In the genomic region with DNA sequence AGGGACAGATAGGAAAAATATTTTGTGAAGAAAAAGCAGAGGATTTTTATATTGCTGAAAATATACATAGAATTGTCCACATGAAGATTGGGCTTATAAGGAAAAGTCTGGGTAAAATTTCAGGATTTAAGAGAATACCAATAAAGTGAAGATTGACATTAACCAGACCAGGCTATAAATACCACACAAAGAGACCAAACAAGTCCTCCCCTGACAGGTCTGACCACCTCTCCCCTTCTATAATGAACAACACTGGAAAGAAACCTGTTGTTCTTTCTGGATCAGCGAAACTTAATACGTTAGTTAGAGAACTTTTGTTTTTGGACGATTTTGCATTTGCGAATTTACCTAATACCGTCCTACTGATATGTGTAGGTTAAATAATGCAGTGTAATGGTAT, we compare ENCODE assay signal across 18 cellular contexts.
DNase-seq lines count a peak whose midpoint lies in the region; TF ChIP-seq lines count a peak whose summit lies in the region.
"Had no signal": no experiment of that assay in that cellular context is flagged by ENCODE, and none has a peak within 500 bp of the region (broad histone marks: within the 10 kb centered on the region; RNA-seq: fewer than 3 reads in every experiment).

No MANE protein-coding gene starts in this region.

- no peak overlapping the region for H2AFZ ChIP-seq in hepatocyte
- H2AFZ ChIP-seq: GM23338 had no signal

- H3K27me3 ChIP-seq in cardiac muscle cell (no peaks in the 10 kb centered on the region), left ventricle myocardium inferior (ENCODE audit: low read depth) (no peaks in the 10 kb centered on the region), hepatocyte (no peaks in the 10 kb centered on the region), ovary (no peaks in the 10 kb centered on the region)
- H3K27me3 ChIP-seq: BLaER1 had no signal

- no peaks in the 10 kb centered on the region for H3K36me3 Mint-ChIP-seq in mesothelial cell of epicardium
- no peaks in the 10 kb centered on the region for H3K36me3 Mint-ChIP-seq in type B pancreatic cell
- H3K36me3 Mint-ChIP-seq: CD14-positive monocyte; CD4-positive, alpha-beta memory T cell had no signal

- peaks cover 31% of the 10 kb centered on the region for H3K4me1 ChIP-seq in cardiac muscle cell (ENCODE audit: low read depth)
- H3K4me1 ChIP-seq in left ventricle myocardium inferior = no peaks in the 10 kb centered on the region
- no peaks in the 10 kb centered on the region for H3K4me1 ChIP-seq in hepatocyte (ENCODE audit: insufficient read depth)
- H3K4me1 ChIP-seq in ovary (ENCODE audit: insufficient read depth) = no peaks in the 10 kb centered on the region
- H3K4me1 ChIP-seq: A549, BLaER1 had no signal

- H3K79me2 ChIP-seq in hepatocyte = peaks cover 2% of the 10 kb centered on the region

- H3K27me3 Mint-ChIP-seq in mesothelial cell of epicardium (ENCODE audit: low read depth) = no peaks in the 10 kb centered on the region
- no peaks in the 10 kb centered on the region for H3K27me3 Mint-ChIP-seq in type B pancreatic cell
- H3K27me3 Mint-ChIP-seq: CD4-positive, alpha-beta memory T cell had no signal

- H3K36me3 ChIP-seq in cardiac muscle cell = no peaks in the 10 kb centered on the region
- no peaks in the 10 kb centered on the region for H3K36me3 ChIP-seq in left ventricle myocardium inferior
- no peaks in the 10 kb centered on the region for H3K36me3 ChIP-seq in hepatocyte (replicated peaks; ENCODE audit: insufficient read depth, low read depth)
- no peaks in the 10 kb centered on the region for H3K36me3 ChIP-seq in ovary
- H3K36me3 ChIP-seq: BLaER1 had no signal

- intact Hi-C loops in left ventricle myocardium inferior (cut with micrococcal nuclease) (no loop called here), ovary (cut with DNase I) (no loop called here)

- 58% methylated on average over 5 of the region's 5 CpGs for whole genome bisulfite sequencing in hepatocyte (ENCODE audit: low lambda C conversion rate, missing lambda C conversion rate)
- 78 to 85% (median 84%) methylated on average over 5 of the region's 5 CpGs for WGBS in ovary, 3 donors

- no peaks in the 10 kb centered on the region for H4K20me1 ChIP-seq in hepatocyte (ENCODE audit: insufficient read depth, poor library complexity, severe bottlenecking)
- H4K20me1 ChIP-seq: BLaER1 had no signal

- DNase-seq in cardiac muscle cell (ENCODE audit: low read depth in 1 of 2, low spot score in 1 of 2) (peak in 1 of 2 donors; percentile 49), left ventricle myocardium inferior (no peak), hepatocyte (ENCODE audit: low spot score) (peak; percentile 4), mesothelial cell of epicardium (ENCODE audit: low spot score in 2 of 2, unreplicated experiment in 2 of 2) (no peak), type B pancreatic cell (ENCODE audit: extremely low spot score, unreplicated experiment) (no peak), ovary (no peak), HUDEP-2 (lab: John Stamatoyannopoulos, UW; ENCODE audit: unreplicated experiment in 76 of 76) (no peak)
- DNase-seq in activated CD8-positive, alpha-beta memory T cell treated with anti-CD3 and anti-CD28 coated beads, Interleukin-2, amount 50 U/mL, for 4 hours = no peak
- DNase-seq: Calu3; CD4-positive, alpha-beta memory T cell; DMS79 treated with DMSO at 0.1 percent for 48 hours; H7 had no signal

- H3K9me2 ChIP-seq in hepatocyte (replicated peaks; ENCODE audit: insufficient read depth) = no peaks in the 10 kb centered on the region

- H3K27ac Mint-ChIP-seq in mesothelial cell of epicardium = peak overlapping the region; percentile 51
- H3K27ac Mint-ChIP-seq in type B pancreatic cell = peak overlapping the region; percentile 14
- H3K27ac Mint-ChIP-seq: CD14-positive monocyte; CD4-positive, alpha-beta memory T cell; GM23338 had no signal

- no peak for TF ChIP-seq POLR2A in ovary (IDR thresholded peaks at IDR 0.05)

- peak overlapping the region; percentile 15 for H3K4me3 Mint-ChIP-seq in mesothelial cell of epicardium
- H3K4me3 Mint-ChIP-seq in type B pancreatic cell = peak overlapping the region; percentile 37
- H3K4me3 Mint-ChIP-seq: CD14-positive monocyte; CD4-positive, alpha-beta memory T cell; GM23338 had no signal

- no peak for TF ChIP-seq EP300 in ovary (IDR thresholded peaks at IDR 0.05)

- H3K9me3 Mint-ChIP-seq in mesothelial cell of epicardium (no peaks in the 10 kb centered on the region), type B pancreatic cell (no peaks in the 10 kb centered on the region)
- H3K9me3 Mint-ChIP-seq: CD14-positive monocyte, GM23338 had no signal

- H3K27ac ChIP-seq in cardiac muscle cell (peak overlapping the region; percentile 49), left ventricle myocardium inferior (replicated peaks) (no peak overlapping the region), hepatocyte (peak overlapping the region; percentile 69), ovary (no peak overlapping the region)
- H3K27ac ChIP-seq: 22Rv1, A549, BLaER1 had no signal

- H3K4me3 ChIP-seq in cardiac muscle cell (no peak overlapping the region), left ventricle myocardium inferior (no peak overlapping the region), hepatocyte (no peak overlapping the region), ovary (no peak overlapping the region)
- H3K4me3 ChIP-seq: A549, BLaER1, GM12878, GM23338 had no signal

- H3K4me1 Mint-ChIP-seq in mesothelial cell of epicardium (peaks cover 28% of the 10 kb centered on the region), type B pancreatic cell (ENCODE audit: unreplicated experiment) (no peaks in the 10 kb centered on the region)
- H3K4me1 Mint-ChIP-seq: CD14-positive monocyte; CD4-positive, alpha-beta memory T cell had no signal

- H3K4me2 ChIP-seq in hepatocyte = peak overlapping the region; percentile 55
- H3K4me2 ChIP-seq: A549, BLaER1, GM23338 had no signal

- no peak for TF ChIP-seq CTCF in cardiac muscle cell (IDR thresholded peaks at IDR 0.05; ENCODE audit: low read depth, low read length)
- no peak for TF ChIP-seq CTCF in left ventricle myocardium inferior (IDR thresholded peaks at IDR 0.05; ENCODE audit: borderline replicate concordance)
- TF ChIP-seq CTCF in hepatocyte (IDR thresholded peaks at IDR 0.05; ENCODE audit: poor library complexity) = no peak
- no peak for TF ChIP-seq CTCF in mesothelial cell of epicardium (IDR thresholded peaks at IDR 0.05; ENCODE audit: unreplicated experiment)
- no peak for TF ChIP-seq CTCF in type B pancreatic cell (conservative IDR thresholded peaks at IDR 0.05)
- TF ChIP-seq CTCF in ovary (IDR thresholded peaks at IDR 0.05) = no peak

- H3K9me3 ChIP-seq in cardiac muscle cell (ENCODE audit: low read depth) = no peaks in the 10 kb centered on the region
- H3K9me3 ChIP-seq in left ventricle myocardium inferior (replicated peaks) = no peaks in the 10 kb centered on the region
- no peaks in the 10 kb centered on the region for H3K9me3 ChIP-seq in hepatocyte (ENCODE audit: low read depth)
- no peaks in the 10 kb centered on the region for H3K9me3 ChIP-seq in ovary
- H3K9me3 ChIP-seq: A549, BLaER1 had no signal

Comparison
In these comparisons a context has a peak if more than half of its experiments do, and no peak if none do; other contexts are left out.
1. H3K27ac ChIP-seq: peak in cardiac muscle cell (single experiment) and hepatocyte (single experiment); none in left ventricle myocardium inferior (single experiment) and ovary (0 of 2).